In the genomic region with DNA sequence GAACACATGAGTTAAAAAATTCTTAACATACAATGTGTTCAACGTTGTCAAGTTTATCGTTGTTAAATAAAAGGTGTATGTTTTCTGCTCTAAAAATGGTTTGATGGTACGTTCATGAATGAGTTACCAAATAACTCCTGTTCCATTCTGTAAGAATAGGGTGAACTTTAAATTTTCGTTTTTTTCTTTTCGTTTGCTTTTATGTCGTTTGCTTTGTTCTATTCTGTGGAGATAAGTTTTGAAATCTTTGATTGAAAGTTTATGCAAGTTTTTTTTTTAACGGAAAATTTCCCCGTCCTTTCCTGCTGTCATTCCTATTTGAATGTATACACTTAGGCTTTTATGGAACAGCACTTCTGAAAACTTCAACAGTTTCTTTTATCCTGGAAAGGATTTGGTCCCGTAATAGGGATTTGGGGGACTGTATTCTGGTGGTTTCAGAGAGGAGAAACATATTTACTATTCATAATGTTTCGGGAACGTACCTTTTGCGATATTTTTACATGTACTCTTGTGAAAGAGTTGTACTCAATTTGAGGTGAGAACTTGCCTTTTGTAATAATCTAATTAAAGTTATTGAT, we compare ENCODE assay signal across 8 cellular contexts. TPM values are rescaled to one million over a fixed set of nuclear protein-coding genes. Genes with fewer than 3 reads are reported as not detected.
DNase-seq lines count a peak whose midpoint lies in the region; ATAC-seq and TF ChIP-seq lines count a peak whose summit lies in the region.

No MANE protein-coding gene starts in this region.

- ATAC-seq in gastroesophageal sphincter (no peak), GM18502 (IDR thresholded peaks at IDR 0.05; ENCODE audit: poor library complexity, unreplicated experiment) (no peak), GM18519 (IDR thresholded peaks at IDR 0.05; ENCODE audit: low FRiP score, unreplicated experiment) (no peak), HG02571 (IDR thresholded peaks at IDR 0.05; ENCODE audit: unreplicated experiment) (no peak)

- peak overlapping the region; percentile 83 for H3K4me3 ChIP-seq in HAP-1
- H3K4me3 ChIP-seq in gastroesophageal sphincter, result peak overlapping the region; percentile 77 to 84
- H3K4me3 ChIP-seq in skeletal muscle tissue (ENCODE audit: low read length in 3 of 3), result peak overlapping the region; percentile 91 to 94 (median 93)

- H3K4me1 ChIP-seq in HAP-1, result peaks cover 30% of the 10 kb centered on the region
- H3K4me1 ChIP-seq in gastroesophageal sphincter, result peaks cover 0 to 75% (median 11%) of the 10 kb centered on the region in 3 donors
- peaks cover 6 to 20% (median 12%) of the 10 kb centered on the region in 3 donors for H3K4me1 ChIP-seq in skeletal muscle tissue (ENCODE audit: control insufficient read depth in 3 of 3, insufficient read depth in 3 of 3, low read length in 3 of 3)

- 4% methylated on average over 12 of the region's 12 CpGs for WGBS in gastroesophageal sphincter (ENCODE audit: low coverage in 1 of 2), 2 donors

- no peak for TF ChIP-seq POLR2A in gastroesophageal sphincter (IDR thresholded peaks at IDR 0.05)

- TF ChIP-seq CTCF in VCaP (conservative IDR thresholded peaks at IDR 0.05), result no peak
- no peak for TF ChIP-seq CTCF in gastroesophageal sphincter (IDR thresholded peaks at IDR 0.05)

- H3K36me3 ChIP-seq in HAP-1 (replicated peaks) (no peaks in the 10 kb centered on the region; the same call in 1 of the 2 replicates), gastroesophageal sphincter (no peaks in the 10 kb centered on the region), skeletal muscle tissue (ENCODE audit: control insufficient read depth in 3 of 3, insufficient read depth in 3 of 3, low read length in 3 of 3) (no peaks in the 10 kb centered on the region)

- in situ Hi-C loops in HAP-1 (cut with MboI; ENCODE audit: low sequenced_read_pairs), result no loop called here

- H3K27me3 ChIP-seq in HAP-1 (ENCODE audit: low read depth), result no peaks in the 10 kb centered on the region
- H3K27me3 ChIP-seq in gastroesophageal sphincter, result no peaks in the 10 kb centered on the region
- no peaks in the 10 kb centered on the region for H3K27me3 ChIP-seq in skeletal muscle tissue (ENCODE audit: control insufficient read depth in 3 of 3, insufficient read depth in 3 of 3, low read length in 3 of 3)

- peak overlapping the region; percentile 84 to 92 (median 90) for H3K9ac ChIP-seq in skeletal muscle tissue (ENCODE audit: low read depth in 1 of 3, low read length in 3 of 3)

- H3K9me3 ChIP-seq in HAP-1 (no peaks in the 10 kb centered on the region), gastroesophageal sphincter (no peaks in the 10 kb centered on the region), skeletal muscle tissue (ENCODE audit: control insufficient read depth in 3 of 3, low read length in 3 of 3) (no peaks in the 10 kb centered on the region)

- no peak for DNase-seq in HAP-1 (ENCODE audit: low spot score in 2 of 2)
- no peak for DNase-seq in anterior cingulate cortex (lab: John Stamatoyannopoulos, UW)

- H3K27ac ChIP-seq in VCaP (peak overlapping the region; percentile 94), gastroesophageal sphincter (peak overlapping the region in 2 of 4 donors; percentile 90 to 92), skeletal muscle tissue (ENCODE audit: low read depth, low read length) (peak overlapping the region; percentile 92)

- no peak for TF ChIP-seq EP300 in gastroesophageal sphincter (IDR thresholded peaks at IDR 0.05)

RNA-seq across cellular contexts. Expression of a gene that starts 1.7 kb away (rescaled TPM):
- total RNA-seq in gastroesophageal sphincter (10 to 100 TPM; 35.0 to 38.6 (median 35.3) TPM), skeletal muscle tissue (11.5 TPM)
